8 cellular contexts compared by ENCODE assay signal in the genomic region with DNA sequence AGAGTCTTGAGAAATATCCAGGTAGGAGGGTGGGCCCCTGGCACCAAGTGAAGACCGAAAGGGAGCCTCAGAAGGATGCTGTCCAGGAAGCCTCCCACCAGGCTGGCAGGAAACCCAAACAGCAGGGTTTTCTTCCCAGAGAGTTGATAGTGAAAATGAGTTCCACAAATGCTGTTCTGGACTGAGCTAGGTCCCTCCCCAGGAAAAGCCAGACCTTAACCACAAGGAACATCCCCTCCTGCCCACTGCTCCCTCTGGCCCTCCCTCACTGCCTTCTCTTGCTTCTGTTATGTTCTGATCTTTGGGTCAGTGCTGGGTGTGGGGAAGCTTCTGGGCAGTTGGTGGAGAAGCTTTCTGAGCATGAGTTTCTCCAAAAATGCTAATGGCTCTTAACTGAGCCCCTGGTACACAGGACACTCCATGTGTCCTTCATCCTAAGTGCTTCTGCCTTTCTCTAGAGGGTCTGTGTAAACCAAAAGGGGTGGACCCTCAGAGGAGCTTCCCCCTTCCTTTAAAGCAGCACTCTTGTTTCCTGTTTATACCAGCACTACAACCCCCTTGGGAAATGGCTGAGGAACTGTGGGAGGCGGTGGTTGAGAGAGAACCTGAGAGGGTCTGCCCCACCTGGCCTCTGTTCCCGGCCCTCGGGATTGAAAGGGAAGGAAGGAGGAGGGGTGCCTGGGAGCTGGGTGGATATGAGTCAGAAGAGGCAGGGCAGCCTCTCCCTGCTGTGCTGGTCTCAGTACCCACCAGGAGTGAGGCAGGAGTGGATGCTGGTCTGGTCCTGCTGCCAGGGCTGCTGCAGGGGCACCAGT. TPM values are rescaled to one million over a fixed set of nuclear protein-coding genes. Genes with fewer than 3 reads are reported as not detected.
A peak's percentile ranks its signal among the peaks of the same experiment; 100 is the strongest.
DNase-seq lines count a peak whose midpoint lies in the region.
"Had no signal": no experiment of that assay in that cellular context is flagged by ENCODE, and none has a peak within 500 bp of the region (broad histone marks: within the 10 kb centered on the region; RNA-seq: fewer than 3 reads in every experiment).

No MANE protein-coding gene starts in this region.

- DNase-seq in H4 (ENCODE audit: low spot score) (peak; percentile 57), NCI-H345 (lab: John Stamatoyannopoulos, UW) (peak; percentile 79), myocyte (ENCODE audit: low read depth) (peak; percentile 47), D341Med (ENCODE audit: low spot score) (no peak), SHP77 treated with DMSO at 0.1 percent for 48 hours (lab: John Stamatoyannopoulos, UW) (no peak)
- DNase-seq in stimulated activated CD4-positive, alpha-beta T cell treated with anti-CD3 and anti-CD28 coated beads, Interleukin-2, amount 100 ng/mL, for 24 hours: no peak
- DNase-seq: right lobe of liver had no signal

- peak overlapping the region; percentile 42 for H3K27ac ChIP-seq in cingulate gyrus (ENCODE audit: low read depth, low read length)

RNA-seq across cellular contexts. Expression of a gene that starts 42.0 kb away (rescaled TPM):
- total RNA-seq in H4 (2014; rRNA removed; shearing (Covaris generic)): 22.2 and 22.6 TPM in 2 replicates
- 29.2 and 43.0 TPM in 2 replicates for total RNA-seq in myocyte
- 25.9 TPM for polyA plus RNA-seq in myocyte (2012)

RNA-seq across cellular contexts. Expression of a gene that starts 49.0 kb away (rescaled TPM):
- total RNA-seq in H4 (2014; rRNA removed; shearing (Covaris generic)): 510 and 571 TPM in 2 replicates
- total RNA-seq in myocyte: 57.8 and 63.9 TPM in 2 replicates
- polyA plus RNA-seq in myocyte (2012): 48.0 TPM

RNA-seq across cellular contexts. Expression of a gene that starts 55.9 kb away (rescaled TPM):
- total RNA-seq in H4 (2014; rRNA removed; shearing (Covaris generic)): 149 and 196 TPM in 2 replicates
- total RNA-seq in myocyte: 113 and 120 TPM in 2 replicates
- 136 TPM for polyA plus RNA-seq in myocyte (2012)

Comparison
In these comparisons a context has a peak if more than half of its experiments do, and no peak if none do; other contexts are left out.
1. DNase-seq: peak in H4 (single experiment), NCI-H345 (single experiment) and myocyte (single experiment); none in D341Med (single experiment), stimulated activated CD4-positive, alpha-beta T cell treated with anti-CD3 and anti-CD28 coated beads, Interleukin-2, amount 100 ng/mL, for 24 hours (0 of 2) and SHP77 treated with DMSO at 0.1 percent for 48 hours (single experiment).